In the genomic region with DNA sequence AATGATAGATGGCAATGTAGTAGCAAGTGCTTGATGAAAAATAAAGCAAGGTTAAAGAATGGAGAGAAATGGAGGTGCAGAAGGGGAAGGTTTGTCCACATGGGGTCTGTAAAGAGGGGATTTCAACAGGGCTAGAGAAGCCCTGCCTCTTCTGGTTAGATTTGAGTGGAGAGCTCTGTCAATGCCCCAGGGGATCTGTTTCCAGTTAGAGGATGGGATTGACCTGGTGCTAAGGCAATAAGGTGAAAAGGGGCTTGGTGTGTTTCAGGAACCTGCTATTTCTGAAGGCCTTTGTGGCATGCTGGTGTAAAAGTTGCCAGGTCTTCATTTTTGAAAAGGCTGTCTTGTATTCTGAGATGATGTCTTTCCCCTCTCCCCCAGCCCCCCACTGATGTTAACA, we compare ENCODE assay signal across 2 cellular contexts.
TF ChIP-seq lines count a peak whose summit lies in the region.

No MANE protein-coding gene starts in this region.

TF ChIP-seq in SK-N-SH, 30 proteins besides CTCF, POLR2A, EP300 and RAD21 (continued from another document):
- TF ChIP-seq, protein P1, sequence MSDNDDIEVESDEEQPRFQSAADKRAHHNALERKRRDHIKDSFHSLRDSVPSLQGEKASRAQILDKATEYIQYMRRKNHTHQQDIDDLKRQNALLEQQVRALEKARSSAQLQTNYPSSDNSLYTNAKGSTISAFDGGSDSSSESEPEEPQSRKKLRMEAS (IDR thresholded peaks at IDR 0.05; ENCODE audit: low read depth): no peak
- TF ChIP-seq FOSL2 (IDR thresholded peaks at IDR 0.05; ENCODE audit: borderline replicate concordance, low read depth) (no peak), YY1 (IDR thresholded peaks at IDR 0.05; ENCODE audit: low read depth) (no peak), RFX5 (IDR thresholded peaks at IDR 0.05; ENCODE audit: low read length) (no peak), RCOR1 (IDR thresholded peaks at IDR 0.05; ENCODE audit: low read length) (no peak), GABPA (IDR thresholded peaks at IDR 0.05; ENCODE audit: low read depth) (no peak), TEAD4 (IDR thresholded peaks at IDR 0.05; ENCODE audit: borderline replicate concordance, insufficient read depth) (no peak), NFIC (IDR thresholded peaks at IDR 0.05; ENCODE audit: borderline replicate concordance) (no peak), GATA2 (CRISPR knock-in tag; IDR thresholded peaks at IDR 0.05) (no peak), FOXJ3 (CRISPR knock-in tag; IDR thresholded peaks at IDR 0.05) (no peak), EZH2phosphoT487 (IDR thresholded peaks at IDR 0.05; ENCODE audit: borderline replicate concordance, low read depth) (no peak), SMC3 (IDR thresholded peaks at IDR 0.05; ENCODE audit: low read depth, low read length) (no peak)
- TF ChIP-seq, protein P2, sequence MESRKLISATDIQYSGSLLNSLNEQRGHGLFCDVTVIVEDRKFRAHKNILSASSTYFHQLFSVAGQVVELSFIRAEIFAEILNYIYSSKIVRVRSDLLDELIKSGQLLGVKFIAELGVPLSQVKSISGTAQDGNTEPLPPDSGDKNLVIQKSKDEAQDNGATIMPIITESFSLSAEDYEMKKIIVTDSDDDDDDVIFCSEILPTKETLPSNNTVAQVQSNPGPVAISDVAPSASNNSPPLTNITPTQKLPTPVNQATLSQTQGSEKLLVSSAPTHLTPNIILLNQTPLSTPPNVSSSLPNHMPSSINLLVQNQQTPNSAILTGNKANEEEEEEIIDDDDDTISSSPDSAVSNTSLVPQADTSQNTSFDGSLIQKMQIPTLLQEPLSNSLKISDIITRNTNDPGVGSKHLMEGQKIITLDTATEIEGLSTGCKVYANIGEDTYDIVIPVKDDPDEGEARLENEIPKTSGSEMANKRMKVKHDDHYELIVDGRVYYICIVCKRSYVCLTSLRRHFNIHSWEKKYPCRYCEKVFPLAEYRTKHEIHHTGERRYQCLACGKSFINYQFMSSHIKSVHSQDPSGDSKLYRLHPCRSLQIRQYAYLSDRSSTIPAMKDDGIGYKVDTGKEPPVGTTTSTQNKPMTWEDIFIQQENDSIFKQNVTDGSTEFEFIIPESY (IDR thresholded peaks at IDR 0.05; ENCODE audit: borderline replicate concordance, low read depth): no peak
- TF ChIP-seq, protein P3, sequence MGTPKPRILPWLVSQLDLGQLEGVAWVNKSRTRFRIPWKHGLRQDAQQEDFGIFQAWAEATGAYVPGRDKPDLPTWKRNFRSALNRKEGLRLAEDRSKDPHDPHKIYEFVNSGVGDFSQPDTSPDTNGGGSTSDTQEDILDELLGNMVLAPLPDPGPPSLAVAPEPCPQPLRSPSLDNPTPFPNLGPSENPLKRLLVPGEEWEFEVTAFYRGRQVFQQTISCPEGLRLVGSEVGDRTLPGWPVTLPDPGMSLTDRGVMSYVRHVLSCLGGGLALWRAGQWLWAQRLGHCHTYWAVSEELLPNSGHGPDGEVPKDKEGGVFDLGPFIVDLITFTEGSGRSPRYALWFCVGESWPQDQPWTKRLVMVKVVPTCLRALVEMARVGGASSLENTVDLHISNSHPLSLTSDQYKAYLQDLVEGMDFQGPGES (IDR thresholded peaks at IDR 0.05; ENCODE audit: low read depth, low read length): no peak
TF ChIP-seq in SK-N-SH: peak in this region for 0.

TF ChIP-seq in SK-N-SH treated with all-trans-retinoic acid at 6 μM for 48 hours, 23 proteins besides CTCF, POLR2A, EP300 and RAD21 (continued from another document):
- TF ChIP-seq, protein P4, sequence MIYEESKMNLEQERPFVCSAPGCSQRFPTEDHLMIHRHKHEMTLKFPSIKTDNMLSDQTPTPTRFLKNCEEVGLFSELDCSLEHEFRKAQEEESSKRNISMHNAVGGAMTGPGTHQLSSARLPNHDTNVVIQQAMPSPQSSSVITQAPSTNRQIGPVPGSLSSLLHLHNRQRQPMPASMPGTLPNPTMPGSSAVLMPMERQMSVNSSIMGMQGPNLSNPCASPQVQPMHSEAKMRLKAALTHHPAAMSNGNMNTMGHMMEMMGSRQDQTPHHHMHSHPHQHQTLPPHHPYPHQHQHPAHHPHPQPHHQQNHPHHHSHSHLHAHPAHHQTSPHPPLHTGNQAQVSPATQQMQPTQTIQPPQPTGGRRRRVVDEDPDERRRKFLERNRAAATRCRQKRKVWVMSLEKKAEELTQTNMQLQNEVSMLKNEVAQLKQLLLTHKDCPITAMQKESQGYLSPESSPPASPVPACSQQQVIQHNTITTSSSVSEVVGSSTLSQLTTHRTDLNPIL (CRISPR knock-in tag; IDR thresholded peaks at IDR 0.05; ENCODE audit: low read depth): no peak
- no peak for TF ChIP-seq ZNF70 (CRISPR knock-in tag; IDR thresholded peaks at IDR 0.05)
- TF ChIP-seq ZNF565 (CRISPR knock-in tag; conservative IDR thresholded peaks at IDR 0.05; ENCODE audit: low read depth): no peak
- TF ChIP-seq RARB (CRISPR knock-in tag; IDR thresholded peaks at IDR 0.05): no peak
- no peak for TF ChIP-seq SNAI2 (CRISPR knock-in tag; IDR thresholded peaks at IDR 0.05)
- TF ChIP-seq, protein P5, sequence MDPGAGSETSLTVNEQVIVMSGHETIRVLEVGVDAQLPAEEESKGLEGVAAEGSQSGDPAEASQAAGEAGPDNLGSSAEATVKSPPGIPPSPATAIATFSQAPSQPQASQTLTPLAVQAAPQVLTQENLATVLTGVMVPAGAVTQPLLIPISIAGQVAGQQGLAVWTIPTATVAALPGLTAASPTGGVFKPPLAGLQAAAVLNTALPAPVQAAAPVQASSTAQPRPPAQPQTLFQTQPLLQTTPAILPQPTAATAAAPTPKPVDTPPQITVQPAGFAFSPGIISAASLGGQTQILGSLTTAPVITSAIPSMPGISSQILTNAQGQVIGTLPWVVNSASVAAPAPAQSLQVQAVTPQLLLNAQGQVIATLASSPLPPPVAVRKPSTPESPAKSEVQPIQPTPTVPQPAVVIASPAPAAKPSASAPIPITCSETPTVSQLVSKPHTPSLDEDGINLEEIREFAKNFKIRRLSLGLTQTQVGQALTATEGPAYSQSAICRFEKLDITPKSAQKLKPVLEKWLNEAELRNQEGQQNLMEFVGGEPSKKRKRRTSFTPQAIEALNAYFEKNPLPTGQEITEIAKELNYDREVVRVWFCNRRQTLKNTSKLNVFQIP (CRISPR knock-in tag; IDR thresholded peaks at IDR 0.05; ENCODE audit: borderline replicate concordance, low read depth): no peak
- TF ChIP-seq ESRRG (CRISPR knock-in tag; IDR thresholded peaks at IDR 0.05): no peak
- TF ChIP-seq PPARA (CRISPR knock-in tag; IDR thresholded peaks at IDR 0.05; ENCODE audit: borderline replicate concordance): no peak
- TF ChIP-seq ZNF8 (CRISPR knock-in tag; IDR thresholded peaks at IDR 0.05): no peak
- TF ChIP-seq, protein P6, sequence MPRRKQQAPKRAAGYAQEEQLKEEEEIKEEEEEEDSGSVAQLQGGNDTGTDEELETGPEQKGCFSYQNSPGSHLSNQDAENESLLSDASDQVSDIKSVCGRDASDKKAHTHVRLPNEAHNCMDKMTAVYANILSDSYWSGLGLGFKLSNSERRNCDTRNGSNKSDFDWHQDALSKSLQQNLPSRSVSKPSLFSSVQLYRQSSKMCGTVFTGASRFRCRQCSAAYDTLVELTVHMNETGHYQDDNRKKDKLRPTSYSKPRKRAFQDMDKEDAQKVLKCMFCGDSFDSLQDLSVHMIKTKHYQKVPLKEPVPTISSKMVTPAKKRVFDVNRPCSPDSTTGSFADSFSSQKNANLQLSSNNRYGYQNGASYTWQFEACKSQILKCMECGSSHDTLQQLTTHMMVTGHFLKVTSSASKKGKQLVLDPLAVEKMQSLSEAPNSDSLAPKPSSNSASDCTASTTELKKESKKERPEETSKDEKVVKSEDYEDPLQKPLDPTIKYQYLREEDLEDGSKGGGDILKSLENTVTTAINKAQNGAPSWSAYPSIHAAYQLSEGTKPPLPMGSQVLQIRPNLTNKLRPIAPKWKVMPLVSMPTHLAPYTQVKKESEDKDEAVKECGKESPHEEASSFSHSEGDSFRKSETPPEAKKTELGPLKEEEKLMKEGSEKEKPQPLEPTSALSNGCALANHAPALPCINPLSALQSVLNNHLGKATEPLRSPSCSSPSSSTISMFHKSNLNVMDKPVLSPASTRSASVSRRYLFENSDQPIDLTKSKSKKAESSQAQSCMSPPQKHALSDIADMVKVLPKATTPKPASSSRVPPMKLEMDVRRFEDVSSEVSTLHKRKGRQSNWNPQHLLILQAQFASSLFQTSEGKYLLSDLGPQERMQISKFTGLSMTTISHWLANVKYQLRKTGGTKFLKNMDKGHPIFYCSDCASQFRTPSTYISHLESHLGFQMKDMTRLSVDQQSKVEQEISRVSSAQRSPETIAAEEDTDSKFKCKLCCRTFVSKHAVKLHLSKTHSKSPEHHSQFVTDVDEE (CRISPR knock-in tag; IDR thresholded peaks at IDR 0.05): no peak
- no peak for TF ChIP-seq TOX (CRISPR knock-in tag; IDR thresholded peaks at IDR 0.05; ENCODE audit: borderline replicate concordance)
- no peak for TF ChIP-seq GLIS3 (CRISPR knock-in tag; IDR thresholded peaks at IDR 0.05)
- TF ChIP-seq OSR1 (CRISPR knock-in tag; IDR thresholded peaks at IDR 0.05): no peak
TF ChIP-seq in SK-N-SH treated with all-trans-retinoic acid at 6 μM for 48 hours: peak in this region for 0.
